In the genomic region with DNA sequence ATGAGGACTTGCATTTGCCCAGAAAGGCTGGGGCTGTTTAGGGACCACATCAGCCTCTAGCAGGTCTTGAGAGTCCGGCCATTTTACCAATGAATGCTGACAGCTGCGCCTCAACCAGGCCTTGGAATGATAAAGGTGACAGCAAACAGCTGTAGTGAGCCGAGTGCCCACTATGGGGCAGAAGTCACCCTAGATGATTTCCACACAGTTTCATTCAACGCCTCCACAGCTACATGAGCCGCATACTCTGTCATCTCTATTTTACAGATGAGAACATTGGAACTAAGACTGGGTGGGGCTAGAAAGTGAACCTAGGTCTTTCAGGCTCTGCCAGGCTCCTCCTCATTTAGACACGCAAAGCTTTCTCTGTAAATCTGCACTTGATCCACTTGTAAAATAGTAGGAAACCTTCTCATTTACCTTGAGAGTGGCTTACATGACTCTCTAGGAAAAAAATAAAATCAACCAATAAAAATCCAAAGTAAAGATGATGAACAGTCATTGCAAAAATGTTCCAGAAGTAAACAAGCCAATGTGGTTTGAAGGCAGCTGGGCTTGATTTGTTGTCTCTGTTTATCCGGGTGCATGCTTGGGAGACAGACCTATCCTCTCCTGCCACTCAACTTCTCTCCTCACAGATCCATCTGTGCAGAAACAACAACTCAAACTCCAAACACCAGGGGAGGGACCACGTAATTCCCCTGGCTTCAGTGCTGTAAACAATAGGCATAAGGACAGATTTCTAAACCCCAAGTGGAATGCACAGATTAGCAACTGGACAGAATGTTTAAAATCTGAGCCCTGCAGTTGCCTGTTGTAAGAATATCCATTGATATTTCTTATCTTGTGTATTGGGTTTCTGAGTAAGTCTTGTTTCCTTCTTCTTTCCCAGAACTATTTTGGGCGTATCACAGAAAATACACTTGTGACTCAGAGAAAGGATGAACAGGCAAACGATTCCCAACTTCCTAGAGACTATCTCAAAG, we compare ENCODE assay signal across 8 cellular contexts. TPM values are rescaled to one million over a fixed set of nuclear protein-coding genes. Genes with fewer than 3 reads are reported as not detected.
DNase-seq lines count a peak whose midpoint lies in the region; ATAC-seq and TF ChIP-seq lines count a peak whose summit lies in the region.

No MANE protein-coding gene starts in this region.

- no peaks in the 10 kb centered on the region for H3K36me3 Mint-ChIP-seq in stimulated activated effector memory CD8-positive, alpha-beta T cell treated with anti-CD3 and anti-CD28 coated beads, Interleukin-12 subunit alpha, Interleukin-12 subunit beta, amount 100 ng/mL, for 72 hours

- no peaks in the 10 kb centered on the region for H3K9me3 Mint-ChIP-seq in stimulated activated effector memory CD8-positive, alpha-beta T cell treated with anti-CD3 and anti-CD28 coated beads, Interleukin-12 subunit alpha, Interleukin-12 subunit beta, amount 100 ng/mL, for 72 hours

- H3K27ac Mint-ChIP-seq in stimulated activated effector memory CD8-positive, alpha-beta T cell treated with anti-CD3 and anti-CD28 coated beads, Interleukin-12 subunit alpha, Interleukin-12 subunit beta, amount 100 ng/mL, for 72 hours = no peak overlapping the region

- H3K4me3 Mint-ChIP-seq in stimulated activated effector memory CD8-positive, alpha-beta T cell treated with anti-CD3 and anti-CD28 coated beads, Interleukin-12 subunit alpha, Interleukin-12 subunit beta, amount 100 ng/mL, for 72 hours = no peak overlapping the region

- peak; percentile 87 for ATAC-seq in stimulated activated effector memory CD8-positive, alpha-beta T cell treated with anti-CD3 and anti-CD28 coated beads, Interleukin-12 subunit alpha, Interleukin-12 subunit beta, amount 100 ng/mL, for 72 hours
- no peak for ATAC-seq in HG03196 (IDR thresholded peaks at IDR 0.05; ENCODE audit: unreplicated experiment)

- DNase-seq in C1 segment of cervical spinal cord (lab: John Stamatoyannopoulos, UW) (peak in 12 of 14 donors; percentile 3 to 65 (median 44)), GM19240 (ENCODE audit: insufficient read length, low spot score) (peak; percentile 34), NCI-H146 (lab: John Stamatoyannopoulos, UW) (peak; percentile 35), dermis microvascular lymphatic vessel endothelial cell (ENCODE audit: low read depth in 2 of 2) (peak; percentile 64 to 87), medulla oblongata (ENCODE audit: extremely low spot score) (peak; percentile 86)
- DNase-seq in stimulated activated effector memory CD8-positive, alpha-beta T cell treated with anti-CD3 and anti-CD28 coated beads, Interleukin-12 subunit alpha, Interleukin-12 subunit beta, amount 100 ng/mL, for 72 hours (ENCODE audit: low spot score in 2 of 2) = peak in 1 of 2 donors; percentile 60

- H3K4me3 ChIP-seq in WI38 (ENCODE audit: low read depth, low read length) = no peak overlapping the region

- peak; percentile 53 for TF ChIP-seq CTCF in WI38 (IDR thresholded peaks at IDR 0.05; ENCODE audit: low read depth, low read length)

- peaks cover 18% of the 10 kb centered on the region for H3K4me1 Mint-ChIP-seq in stimulated activated effector memory CD8-positive, alpha-beta T cell treated with anti-CD3 and anti-CD28 coated beads, Interleukin-12 subunit alpha, Interleukin-12 subunit beta, amount 100 ng/mL, for 72 hours

RNA-seq across cellular contexts. Expression of a gene that starts 31.5 kb away (rescaled TPM):
- not detected in 2 replicates for total RNA-seq in dermis microvascular lymphatic vessel endothelial cell
